ENCODE assay signal across 1 cellular context in the genomic region with DNA sequence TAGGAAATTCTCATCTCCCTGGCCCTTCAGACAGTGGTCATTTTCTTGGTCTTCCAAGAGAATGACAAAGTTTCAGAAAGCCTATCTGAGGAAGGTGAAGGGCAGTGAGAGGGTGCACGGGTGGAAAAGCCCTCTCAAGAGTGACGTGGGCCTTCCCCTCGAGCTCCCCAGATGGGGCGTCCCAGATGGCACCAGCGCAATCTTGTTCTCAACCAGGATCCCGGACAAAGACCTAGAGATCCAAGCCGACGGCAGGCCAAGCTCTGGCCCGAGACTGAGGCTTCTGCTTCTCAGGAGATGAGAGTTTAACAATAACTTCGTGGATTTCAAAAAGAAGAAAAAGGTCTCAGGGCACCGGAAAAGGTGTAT.
TF ChIP-seq lines count a peak whose summit lies in the region.

No MANE protein-coding gene starts in this region.

TF ChIP-seq in K562, 482 proteins besides CTCF, POLR2A, EP300 and RAD21 (continued from another document):
- TF ChIP-seq STAT6 (CRISPR knock-in tag; IDR thresholded peaks at IDR 0.05) (no peak), GTF2F1 (IDR thresholded peaks at IDR 0.05; ENCODE audit: low read depth, low read length) (no peak), ELF2 (CRISPR knock-in tag; IDR thresholded peaks at IDR 0.05) (no peak), FOXO4 (CRISPR knock-in tag; IDR thresholded peaks at IDR 0.05) (no peak), MIER1 (IDR thresholded peaks at IDR 0.05; ENCODE audit: low read depth) (no peak), ZNF830 (CRISPR knock-in tag; IDR thresholded peaks at IDR 0.05) (no peak), MCM3 (IDR thresholded peaks at IDR 0.05) (no peak), ZBTB9 (CRISPR knock-in tag; IDR thresholded peaks at IDR 0.05) (no peak), NFE2L1 (tag; IDR thresholded peaks at IDR 0.05; ENCODE audit: borderline replicate concordance, low read depth) (no peak), ETS2 (tag; IDR thresholded peaks at IDR 0.05; ENCODE audit: borderline replicate concordance, poor library complexity, severe bottlenecking) (no peak), CBFA2T2 (conservative IDR thresholded peaks at IDR 0.05) (no peak), MCM5 (IDR thresholded peaks at IDR 0.05; ENCODE audit: low read depth) (no peak), CREB1 (IDR thresholded peaks at IDR 0.05) (no peak), CREB1 (CRISPR knock-in tag; IDR thresholded peaks at IDR 0.05) (no peak), FOXA3 (CRISPR knock-in tag; conservative IDR thresholded peaks at IDR 0.05 in 1 of 2, IDR thresholded peaks at IDR 0.05 in 1 of 2) (no peak), CREBBP (IDR thresholded peaks at IDR 0.05; ENCODE audit: low read depth, low read length) (no peak), ZNF253 (CRISPR knock-in tag; conservative IDR thresholded peaks at IDR 0.05) (no peak)
- TF ChIP-seq, protein P1, sequence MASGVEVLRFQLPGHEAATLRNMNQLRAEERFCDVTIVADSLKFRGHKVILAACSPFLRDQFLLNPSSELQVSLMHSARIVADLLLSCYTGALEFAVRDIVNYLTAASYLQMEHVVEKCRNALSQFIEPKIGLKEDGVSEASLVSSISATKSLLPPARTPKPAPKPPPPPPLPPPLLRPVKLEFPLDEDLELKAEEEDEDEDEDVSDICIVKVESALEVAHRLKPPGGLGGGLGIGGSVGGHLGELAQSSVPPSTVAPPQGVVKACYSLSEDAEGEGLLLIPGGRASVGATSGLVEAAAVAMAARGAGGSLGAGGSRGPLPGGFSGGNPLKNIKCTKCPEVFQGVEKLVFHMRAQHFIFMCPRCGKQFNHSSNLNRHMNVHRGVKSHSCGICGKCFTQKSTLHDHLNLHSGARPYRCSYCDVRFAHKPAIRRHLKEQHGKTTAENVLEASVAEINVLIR (CRISPR knock-in tag; IDR thresholded peaks at IDR 0.05), result no peak
